In the genomic region with DNA sequence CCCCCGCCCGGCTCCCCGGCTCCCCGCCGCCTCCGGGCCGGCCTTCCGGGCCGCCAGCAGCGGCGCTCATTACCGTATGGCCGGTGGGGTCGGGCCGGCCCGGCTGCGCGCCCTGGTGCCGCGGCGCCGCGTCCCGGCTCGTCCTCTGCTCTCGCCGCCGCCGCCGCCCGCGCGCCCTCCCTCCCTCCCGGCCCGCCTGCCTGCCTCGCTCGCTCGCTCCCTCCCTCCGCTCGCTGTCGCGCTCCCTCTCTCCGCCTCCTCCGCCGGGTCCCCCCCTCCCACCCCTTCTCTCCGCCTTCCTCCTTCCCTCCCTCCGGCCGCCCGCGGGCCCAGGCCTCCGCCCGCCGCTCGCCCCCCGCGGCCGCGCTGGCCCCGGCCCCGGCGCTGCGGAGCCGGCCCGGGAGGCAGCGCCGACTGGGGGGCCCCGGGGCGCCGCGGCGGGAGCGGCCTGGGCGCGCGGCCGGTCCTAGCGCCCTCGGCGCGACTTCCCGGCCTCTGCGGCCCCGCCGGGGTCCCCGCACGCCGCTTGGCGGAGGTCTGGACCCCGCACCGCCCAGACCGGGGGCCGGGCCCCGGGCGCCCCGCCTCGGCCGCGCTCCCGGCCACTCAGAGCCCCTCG, we compare ENCODE assay signal across 8 cellular contexts. TPM values are rescaled to one million over a fixed set of nuclear protein-coding genes. Genes with fewer than 3 reads are reported as not detected.
A peak's percentile ranks its signal among the peaks of the same experiment; 100 is the strongest.
DNase-seq lines count a peak whose midpoint lies in the region; ATAC-seq and TF ChIP-seq lines count a peak whose summit lies in the region.

A gene (minus strand): TSS at position 173 of the 619 bp plus-strand sequence. CDS start 27,941 bp downstream, outside the sequence.

- TF ChIP-seq POLR2A in right lobe of liver (IDR thresholded peaks at IDR 0.05), result peak; percentile 23

- H3K27ac ChIP-seq in right lobe of liver, result peak within 1 kb of the TSS in 2 of 3 donors; percentile 36 to 67

- DNase-seq in SIG-M5 treated with dmso at 0.1 percent for 504 hours (lab: John Stamatoyannopoulos, UW; ENCODE audit: unreplicated experiment) (peak; percentile 66), SIG-M5 (lab: John Stamatoyannopoulos, UW) (no peak), NCI-H2171 treated with DMSO at 0.1 percent for 48 hours (lab: John Stamatoyannopoulos, UW) (peak; percentile 45), ecto neural progenitor cell (ENCODE audit: low spot score) (peak; percentile 70), right lobe of liver (peak; percentile 76 to 80 (median 80))
- peak; percentile 52 to 61 for DNase-seq in activated CD4-positive, alpha-beta T cell treated with anti-CD3 and anti-CD28 coated beads, Interleukin-2, amount 50 U/mL, for 4 hours
- DNase-seq in stimulated activated CD4-positive, alpha-beta T cell treated with anti-CD3 and anti-CD28 coated beads, TNF-alpha, amount 100 ng/mL, for 1 hour (ENCODE audit: low read depth in 3 of 3, low spot score in 1 of 3), result peak in 2 of 3 donors; percentile 40 to 56

- intact Hi-C loops in right lobe of liver (cut with DNase I), result no loop called here

- H3K9me3 ChIP-seq in right lobe of liver, result no peaks in the 10 kb centered on the region

- H3K4me1 ChIP-seq in right lobe of liver, result peaks cover 0 to 3% (median 0%) of the 10 kb centered on the region in 4 donors

- no peaks in the 10 kb centered on the region for H3K27me3 ChIP-seq in right lobe of liver

- H3K4me3 ChIP-seq in right lobe of liver, result peak within 1 kb of the TSS; percentile 59 to 80 (median 65)

- ATAC-seq in HG02885 (IDR thresholded peaks at IDR 0.05; ENCODE audit: poor library complexity, unreplicated experiment) (peak; percentile 42), right lobe of liver (peak; percentile 43 to 66 (median 62))

- H3K36me3 ChIP-seq in right lobe of liver, result no peaks in the 10 kb centered on the region

- TF ChIP-seq CTCF in right lobe of liver (IDR thresholded peaks at IDR 0.05), result no peak

- 0% methylated on average over 4 of the region's 100 CpGs for WGBS in right lobe of liver (ENCODE audit: insufficient coverage, low coverage, low lambda C conversion rate, missing lambda C conversion rate)

RNA-seq across cellular contexts. Expression of the gene that starts here (rescaled TPM):
- 10 to 100 TPM in 3 of 6 experiments, 1 to 10 TPM in 3; 4.9 to 13.3 (median 9.3) TPM for total RNA-seq in right lobe of liver
